ENCODE assay signal across 14 cellular contexts in genomic region chr1:22636369-22636768, GRCh38. TPM values are rescaled to one million over a fixed set of nuclear protein-coding genes. Genes with fewer than 3 reads are reported as not detected.
A peak's percentile ranks its signal among the peaks of the same experiment; 100 is the strongest.
DNase-seq lines count a peak whose midpoint lies in the region; ATAC-seq and TF ChIP-seq lines count a peak whose summit lies in the region.
"Had no signal": no experiment of that assay in that cellular context is flagged by ENCODE, and none has a peak within 500 bp of the region (broad histone marks: within the 10 kb centered on the region; RNA-seq: fewer than 3 reads in every experiment).

TSS of gene C1QA (plus strand) at chr1:22636628. CDS start at chr1:22637617, 989 bp downstream.

- TF ChIP-seq CTCF in ascending aorta (IDR thresholded peaks at IDR 0.05) = no peak

- peaks cover 57 to 84% (median 63%) of the 10 kb centered on the region in 10 experiments for H3K4me1 ChIP-seq in BLaER1 treated with 17β-estradiol and CSF1 and Interleukin-3, amounts not matched to agents 10 nM and 100 nM
- H3K4me1 ChIP-seq in ascending aorta (no peaks in the 10 kb centered on the region), rectal smooth muscle tissue (ENCODE audit: control insufficient read depth, insufficient read depth, low read length) (no peaks in the 10 kb centered on the region)

- intact Hi-C loops in ascending aorta (cut with DNase I) = no loop called here
- intact Hi-C loops in left colon (cut with DNase I, micrococcal nuclease) = no loop called here

- H3K4me2 ChIP-seq in BLaER1 treated with 17β-estradiol and CSF1 and Interleukin-3, amounts not matched to agents 10 nM and 100 nM = peak within 1 kb of the TSS; percentile 63 to 100 (median 77)

- peaks cover 0 to 42% (median 0%) of the 10 kb centered on the region in 11 experiments; a peak in 6 of 22 replicates for H3K36me3 ChIP-seq in BLaER1 treated with 17β-estradiol and CSF1 and Interleukin-3, amounts not matched to agents 10 nM and 100 nM
- no peaks in the 10 kb centered on the region for H3K36me3 ChIP-seq in ascending aorta
- H3K36me3 ChIP-seq in rectal smooth muscle tissue (ENCODE audit: control insufficient read depth, insufficient read depth, low read length) = no peaks in the 10 kb centered on the region

- peaks cover 0 to 21% (median 0%) of the 10 kb centered on the region in 11 experiments; a peak in 5 of 22 replicates for H4K20me1 ChIP-seq in BLaER1 treated with 17β-estradiol and CSF1 and Interleukin-3, amounts not matched to agents 10 nM and 100 nM

- peak; percentile 35 to 76 for DNase-seq in ascending aorta (ENCODE audit: low spot score in 2 of 2)
- DNase-seq in left colon = peak; percentile 30 to 58
- no peak for DNase-seq in SK-N-DZ (ENCODE audit: low spot score)
- DNase-seq in COLO829 (ENCODE audit: low spot score) = no peak
- DNase-seq in SIG-M5 treated with dmso at 0.1 percent for 504 hours (lab: John Stamatoyannopoulos, UW; ENCODE audit: unreplicated experiment) = no peak
- DNase-seq in stimulated activated CD4-positive, alpha-beta T cell treated with anti-CD3 and anti-CD28 coated beads, Interleukin-4, amount 100 ng/mL, for 24 hours = no peak
- DNase-seq: activated CD8-positive, alpha-beta memory T cell treated with anti-CD3 and anti-CD28 coated beads, Interleukin-2, amount 50 U/mL, for 48 hours; NCI-H2029 treated with DMSO at 0.1 percent for 48 hours; PC-3; retina had no signal

- H3K27ac ChIP-seq in BLaER1 treated with 17β-estradiol and CSF1 and Interleukin-3, amounts not matched to agents 10 nM and 100 nM = peak within 1 kb of the TSS in 10 of 11 experiments; percentile 3 to 77 (median 34); a peak in 16 of 22 replicates
- H3K27ac ChIP-seq in ascending aorta = no peak within 1 kb of the TSS
- no peak within 1 kb of the TSS for H3K27ac ChIP-seq in rectal smooth muscle tissue (ENCODE audit: low read depth, low read length)
- H3K27ac ChIP-seq: epithelial cell of prostate had no signal

- peak within 1 kb of the TSS in 4 of 11 experiments; percentile 5 to 88 (median 74); a peak in 7 of 22 replicates for H3K9ac ChIP-seq in BLaER1 treated with 17β-estradiol and CSF1 and Interleukin-3, amounts not matched to agents 10 nM and 100 nM
- H3K9ac ChIP-seq in rectal smooth muscle tissue (ENCODE audit: low read length) = no peak within 1 kb of the TSS

- peaks cover 0 to 19% (median 16%) of the 10 kb centered on the region in 11 experiments; a peak in 20 of 22 replicates for H3K9me3 ChIP-seq in BLaER1 treated with 17β-estradiol and CSF1 and Interleukin-3, amounts not matched to agents 10 nM and 100 nM (replicated peaks in 1 of 11)
- no peaks in the 10 kb centered on the region for H3K9me3 ChIP-seq in ascending aorta

- no peaks in the 10 kb centered on the region for H3K27me3 ChIP-seq in BLaER1 treated with 17β-estradiol and CSF1 and Interleukin-3, amounts not matched to agents 10 nM and 100 nM
- no peaks in the 10 kb centered on the region for H3K27me3 ChIP-seq in ascending aorta
- H3K27me3 ChIP-seq in rectal smooth muscle tissue (ENCODE audit: control insufficient read depth, insufficient read depth, low read length) = no peaks in the 10 kb centered on the region

- H3K4me3 ChIP-seq in BLaER1 treated with 17β-estradiol and CSF1 and Interleukin-3, amounts not matched to agents 10 nM and 100 nM = peak within 1 kb of the TSS in 4 of 10 experiments; percentile 57 to 90 (median 76); a peak in 8 of 20 replicates
- H3K4me3 ChIP-seq in ascending aorta (peak within 1 kb of the TSS in 1 of 2 donors; percentile 33), rectal smooth muscle tissue (ENCODE audit: low read length) (peak within 1 kb of the TSS; percentile 9)

- ATAC-seq in left colon = peak; percentile 32
- ATAC-seq: PC-3 had no signal

RNA-seq across cellular contexts. Expression of gene C1QA, which starts in this region (rescaled TPM):
- total RNA-seq in ascending aorta (202 TPM), left colon (100 to 1,000 TPM in 1 of 2 donors, 10 to 100 TPM in 1; 22.8 to 129 TPM)
- polyA plus RNA-seq in SK-N-DZ (2014; cell fraction: cytosol; rRNA removed) = not detected in 2 replicates
- not detected in 2 replicates for polyA plus RNA-seq in SK-N-DZ (2014; cell fraction: nucleus; rRNA removed)
- total RNA-seq: PC-3 had no signal
- polyA plus RNA-seq: AG04450 had no signal

Comparison
In these comparisons a context has a peak if more than half of its experiments do, and no peak if none do; other contexts are left out.
1. H3K27ac ChIP-seq: peak in BLaER1 treated with 17β-estradiol and CSF1 and Interleukin-3, amounts not matched to agents 10 nM and 100 nM (10 of 11); none in ascending aorta (0 of 2) and rectal smooth muscle tissue (single experiment).
2. DNase-seq: peak in ascending aorta (2 of 2) and left colon (2 of 2); none in SK-N-DZ (single experiment), COLO829 (single experiment), SIG-M5 treated with dmso at 0.1 percent for 504 hours (single experiment) and stimulated activated CD4-positive, alpha-beta T cell treated with anti-CD3 and anti-CD28 coated beads, Interleukin-4, amount 100 ng/mL, for 24 hours (single experiment).